ENCODE assay signal across 17 cellular contexts in genomic region chrX:107563851-107564250, GRCh38.
"Had no signal": no experiment of that assay in that cellular context is flagged by ENCODE, and none has a peak within 500 bp of the region (broad histone marks: within the 10 kb centered on the region; RNA-seq: fewer than 3 reads in every experiment).

No MANE protein-coding gene starts in this region.

- H3K27me3 Mint-ChIP-seq: effector memory CD8-positive, alpha-beta T cell had no signal

- H3K27me3 ChIP-seq: brain microvascular endothelial cell, gastroesophageal sphincter, neutrophil, stomach had no signal

- H3K27ac Mint-ChIP-seq: activated CD8-positive, alpha-beta memory T cell treated with anti-CD3 and anti-CD28 coated beads, Interleukin-2, amount 10 ng/mL, durations not matched to agents 7 days and 5 days; activated naive CD8-positive, alpha-beta T cell; dendritic cell treated with granulocyte-macrophage colony-stimulating factor and Interleukin-4, amounts not matched to agents 40 ng/mL and 50 ng/mL, for 4 days; effector memory CD8-positive, alpha-beta T cell; naive thymus-derived CD8-positive, alpha-beta T cell had no signal

- H3K4me3 ChIP-seq: gastroesophageal sphincter, lower lobe of right lung, stomach had no signal

- H3K4me1 ChIP-seq: gastroesophageal sphincter, lower lobe of right lung, stomach had no signal

- H3K9me3 Mint-ChIP-seq: activated T-cell treated with anti-CD3 and anti-CD28 coated beads, Interleukin-2, amount 50 U/mL, for 4 hours; dendritic cell treated with granulocyte-macrophage colony-stimulating factor and Interleukin-4, amounts not matched to agents 40 ng/mL and 50 ng/mL, for 4 days; effector memory CD8-positive, alpha-beta T cell; naive thymus-derived CD8-positive, alpha-beta T cell had no signal

- H3K27ac ChIP-seq: brain microvascular endothelial cell, gastroesophageal sphincter, lower lobe of right lung, neutrophil, stomach had no signal

- H3K4me3 Mint-ChIP-seq: activated CD8-positive, alpha-beta memory T cell treated with anti-CD3 and anti-CD28 coated beads, Interleukin-2, amount 10 ng/mL, durations not matched to agents 7 days and 5 days; activated naive CD8-positive, alpha-beta T cell; activated T-cell treated with anti-CD3 and anti-CD28 coated beads, Interleukin-2, amount 50 U/mL, for 4 hours; dendritic cell treated with granulocyte-macrophage colony-stimulating factor and Interleukin-4, amounts not matched to agents 40 ng/mL and 50 ng/mL, for 4 days; effector memory CD8-positive, alpha-beta T cell; naive thymus-derived CD8-positive, alpha-beta T cell had no signal

- H3K36me3 Mint-ChIP-seq: activated CD8-positive, alpha-beta memory T cell treated with anti-CD3 and anti-CD28 coated beads, Interleukin-2, amount 10 ng/mL, durations not matched to agents 7 days and 5 days; activated naive CD8-positive, alpha-beta T cell; naive thymus-derived CD8-positive, alpha-beta T cell had no signal

- H3K4me1 Mint-ChIP-seq: activated CD8-positive, alpha-beta memory T cell treated with anti-CD3 and anti-CD28 coated beads, Interleukin-2, amount 10 ng/mL, durations not matched to agents 7 days and 5 days; naive thymus-derived CD8-positive, alpha-beta T cell had no signal

- ATAC-seq: activated CD8-positive, alpha-beta memory T cell treated with anti-CD3 and anti-CD28 coated beads, Interleukin-2, amount 10 ng/mL, durations not matched to agents 7 days and 5 days; activated T-cell treated with anti-CD3 and anti-CD28 coated beads, Interleukin-2, amount 50 U/mL, for 4 hours; effector memory CD8-positive, alpha-beta T cell; gastroesophageal sphincter; lower lobe of right lung; naive thymus-derived CD8-positive, alpha-beta T cell had no signal

- H3K9me3 ChIP-seq: gastroesophageal sphincter, lower lobe of right lung, neutrophil, stomach had no signal

- H3K36me3 ChIP-seq: brain microvascular endothelial cell, gastroesophageal sphincter, lower lobe of right lung, neutrophil, stomach had no signal

- DNase-seq: activated CD4-positive, alpha-beta T cell treated with anti-CD3 and anti-CD28 coated beads, Interleukin-2, amount 50 U/mL, for 48 hours; activated CD4-positive, CD25-positive, alpha-beta regulatory T cell treated with anti-CD3 and anti-CD28 coated beads, Interleukin-2, amount 50 U/mL, for 72 hours; activated CD8-positive, alpha-beta memory T cell treated with anti-CD3 and anti-CD28 coated beads, Interleukin-2, amount 10 ng/mL, durations not matched to agents 7 days and 5 days; activated effector memory CD4-positive, alpha-beta T cell treated with anti-CD3 and anti-CD28 coated beads, Interleukin-2, amount 50 U/mL, for 16 hours; activated T-cell treated with anti-CD3 and anti-CD28 coated beads, Interleukin-2, amount 50 U/mL, for 4 hours; amygdala; brain microvascular endothelial cell; cerebellar nuclear complex; effector memory CD8-positive, alpha-beta T cell; lower lobe of right lung; naive thymus-derived CD8-positive, alpha-beta T cell; posterior cingulate gyrus; stomach had no signal
